Comparison of ENCODE assay signal across 8 cellular contexts in genomic region chr2:64283641-64284371, GRCh38.
A peak's percentile ranks its signal among the peaks of the same experiment; 100 is the strongest.
DNase-seq lines count a peak whose midpoint lies in the region; ATAC-seq and TF ChIP-seq lines count a peak whose summit lies in the region.

No MANE protein-coding gene starts in this region.

- H3K9me3 ChIP-seq in muscle layer of duodenum (ENCODE audit: control insufficient read depth in 1 of 2, low read length in 2 of 2) = no peaks in the 10 kb centered on the region

- no peaks in the 10 kb centered on the region for H3K27me3 Mint-ChIP-seq in activated T-cell treated with anti-CD3 and anti-CD28 coated beads, Interleukin-2, amount 50 U/mL, for 24 hours
- no peaks in the 10 kb centered on the region for H3K27me3 Mint-ChIP-seq in activated CD4-positive, alpha-beta memory T cell treated with anti-CD3 and anti-CD28 coated beads for 36 hours

- no peak for TF ChIP-seq CTCF in lower leg skin (IDR thresholded peaks at IDR 0.05)

- no peak for TF ChIP-seq POLR2A in lower leg skin (IDR thresholded peaks at IDR 0.05)

- no peaks in the 10 kb centered on the region for H3K36me3 ChIP-seq in muscle layer of duodenum (ENCODE audit: control insufficient read depth in 1 of 2, insufficient read depth in 2 of 2, low read length in 2 of 2)

- POLR2A ChIA-PET in activated CD4-positive, alpha-beta memory T cell treated with anti-CD3 and anti-CD28 coated beads for 36 hours (lab: Charles Lee) = interaction anchor here (0.6 kb wide), 1 partner anchor 12 kb away, joined by 4 read pairs; no protein-coding TSS in a partner anchor

- intact Hi-C loops in activated CD4-positive, alpha-beta memory T cell treated with anti-CD3 and anti-CD28 coated beads for 36 hours (cut with micrococcal nuclease) = loop anchor here (1.0 to 5.0 kb wide), 2 partner anchors 42 to 692 kb away; no protein-coding TSS in a partner anchor
- intact Hi-C loops in lower leg skin (cut with DNase I; ENCODE audit: low total_unique reads) = no loop called here

- H3K27me3 ChIP-seq in muscle layer of duodenum (ENCODE audit: low read depth, low read length) = no peaks in the 10 kb centered on the region

- H3K36me3 Mint-ChIP-seq in activated T-cell treated with anti-CD3 and anti-CD28 coated beads, Interleukin-2, amount 50 U/mL, for 24 hours (ENCODE audit: low read depth) = no peaks in the 10 kb centered on the region
- no peaks in the 10 kb centered on the region for H3K36me3 Mint-ChIP-seq in activated CD4-positive, alpha-beta memory T cell treated with anti-CD3 and anti-CD28 coated beads for 36 hours

- H3K4me1 Mint-ChIP-seq in activated T-cell treated with anti-CD3 and anti-CD28 coated beads, Interleukin-2, amount 50 U/mL, for 24 hours (ENCODE audit: low read depth) = no peaks in the 10 kb centered on the region
- no peaks in the 10 kb centered on the region for H3K4me1 Mint-ChIP-seq in activated CD4-positive, alpha-beta memory T cell treated with anti-CD3 and anti-CD28 coated beads for 36 hours (ENCODE audit: low read depth)

- H3K4me3 ChIP-seq in muscle layer of duodenum (ENCODE audit: low read depth in 1 of 2, low read length in 2 of 2) (peak overlapping the region; percentile 15 to 45), lower leg skin (ENCODE audit: low read depth, poor library complexity, severe bottlenecking) (no peak overlapping the region)

- H3K4me3 Mint-ChIP-seq in activated T-cell treated with anti-CD3 and anti-CD28 coated beads, Interleukin-2, amount 50 U/mL, for 24 hours = no peak overlapping the region
- H3K4me3 Mint-ChIP-seq in activated CD4-positive, alpha-beta memory T cell treated with anti-CD3 and anti-CD28 coated beads for 36 hours = no peak overlapping the region

- peaks cover 10 to 19% of the 10 kb centered on the region in 2 donors for H3K4me1 ChIP-seq in muscle layer of duodenum (ENCODE audit: control insufficient read depth in 1 of 2, insufficient read depth in 2 of 2, low read length in 2 of 2)

- H3K27ac ChIP-seq in muscle layer of duodenum (ENCODE audit: low read length) = peak overlapping the region; percentile 50
- no peak overlapping the region for H3K27ac ChIP-seq in caudate nucleus (ENCODE audit: low read depth, low read length)

- DNase-seq in activated T-cell treated with anti-CD3 and anti-CD28 coated beads, Interleukin-2, amount 50 U/mL, for 24 hours = peak; percentile 50
- DNase-seq in activated T-cell treated with anti-CD3 and anti-CD28 coated beads, Interleukin-2, amount 50 U/mL, for 1 hour = no peak
- peak; percentile 38 for DNase-seq in activated CD4-positive, alpha-beta memory T cell treated with anti-CD3 and anti-CD28 coated beads for 36 hours
- no peak for DNase-seq in caudate nucleus (lab: John Stamatoyannopoulos, UW)
- no peak for DNase-seq in lower leg skin (ENCODE audit: low spot score in 2 of 2)
- DNase-seq in NCI-H1930 (lab: John Stamatoyannopoulos, UW) = no peak

- no peaks in the 10 kb centered on the region for H3K9me3 Mint-ChIP-seq in activated T-cell treated with anti-CD3 and anti-CD28 coated beads, Interleukin-2, amount 50 U/mL, for 24 hours
- no peaks in the 10 kb centered on the region for H3K9me3 Mint-ChIP-seq in activated CD4-positive, alpha-beta memory T cell treated with anti-CD3 and anti-CD28 coated beads for 36 hours

- WGBS in lower leg skin, 2 donors = 53 to 69% methylated on average over 16 of the region's 16 CpGs

- CTCF ChIA-PET in activated CD4-positive, alpha-beta memory T cell treated with anti-CD3 and anti-CD28 coated beads for 36 hours (lab: Charles Lee) = no interaction called here

- ATAC-seq in HG02852 (IDR thresholded peaks at IDR 0.05; ENCODE audit: unreplicated experiment) = peak; percentile 96

- no peak overlapping the region for H3K27ac Mint-ChIP-seq in activated T-cell treated with anti-CD3 and anti-CD28 coated beads, Interleukin-2, amount 50 U/mL, for 24 hours
- no peak overlapping the region for H3K27ac Mint-ChIP-seq in activated CD4-positive, alpha-beta memory T cell treated with anti-CD3 and anti-CD28 coated beads for 36 hours

Comparison
In these comparisons a context has a peak if more than half of its experiments do, and no peak if none do; other contexts are left out.
1. DNase-seq: peak in activated T-cell treated with anti-CD3 and anti-CD28 coated beads, Interleukin-2, amount 50 U/mL, for 24 hours (single experiment) and activated CD4-positive, alpha-beta memory T cell treated with anti-CD3 and anti-CD28 coated beads for 36 hours (single experiment); none in activated T-cell treated with anti-CD3 and anti-CD28 coated beads, Interleukin-2, amount 50 U/mL, for 1 hour (single experiment), caudate nucleus (0 of 61), lower leg skin (0 of 2) and NCI-H1930 (0 of 2).